8 cellular contexts compared by ENCODE assay signal in genomic region chr17:65039349-65039988, GRCh38. TPM values are rescaled to one million over a fixed set of nuclear protein-coding genes. Genes with fewer than 3 reads are reported as not detected.
DNase-seq lines count a peak whose midpoint lies in the region; ATAC-seq, FAIRE-seq and TF ChIP-seq lines count a peak whose summit lies in the region.

No MANE protein-coding gene starts in this region.

- H3K4me3 ChIP-seq in GM08714 (ENCODE audit: low read length) (peak overlapping the region; percentile 58; the same call in 1 of the 2 replicates), Karpas-422 (ENCODE audit: low read length) (no peak overlapping the region), K562 (no peak overlapping the region), HAP-1 (no peak overlapping the region)

- H3K27me3 ChIP-seq in Karpas-422 (ENCODE audit: low read length): no peaks in the 10 kb centered on the region
- H3K27me3 ChIP-seq in K562 (ENCODE audit: control insufficient read depth in 2 of 2, insufficient read depth in 2 of 2, low read length in 2 of 2): no peaks in the 10 kb centered on the region
- no peaks in the 10 kb centered on the region for H3K27me3 ChIP-seq in HAP-1 (ENCODE audit: low read depth)

- intact Hi-C loops in K562 (cut with micrococcal nuclease): no loop called here

- 70% methylated on average over 6 of the region's 6 CpGs for WGBS in K562 (ENCODE audit: insufficient coverage, low coverage, missing lambda C conversion rate)

- TF ChIP-seq EP300 in K562 (IDR thresholded peaks at IDR 0.05; ENCODE audit: low read length): no peak

- no peaks in the 10 kb centered on the region for H3K9me2 ChIP-seq in Karpas-422 (replicated peaks; ENCODE audit: insufficient read depth, low read length)

- TF ChIP-seq RAD21 in K562 (CRISPR knock-in tag; conservative IDR thresholded peaks at IDR 0.05 in 1 of 2, IDR thresholded peaks at IDR 0.05 in 1 of 2): no peak

- TF ChIP-seq POLR2A in K562 (conservative IDR thresholded peaks at IDR 0.05): no peak

- H3K27ac ChIP-seq in Karpas-422 (ENCODE audit: low read length): peak overlapping the region; percentile 80
- H3K27ac ChIP-seq in K562 (ENCODE audit: extremely low read depth, low read depth, low read length): no peak overlapping the region

- CTCF ChIA-PET in K562 (lab: Yijun Ruan, JAX; ENCODE audit: low intra/inter-chr PET ratio): no interaction called here

- no peaks in the 10 kb centered on the region for H4K20me1 ChIP-seq in Karpas-422 (ENCODE audit: insufficient read depth, low read depth, low read length)
- no peaks in the 10 kb centered on the region; the same call in 1 of the 2 replicates for H4K20me1 ChIP-seq in K562 (replicated peaks; ENCODE audit: control insufficient read depth, insufficient read depth, low read length)

- POLR2A ChIA-PET in K562 (lab: Yijun Ruan, JAX): interaction anchor here (0.6 kb wide), 1 partner anchor 394 kb away, joined by 4 read pairs; no protein-coding TSS in a partner anchor

- peaks cover 82% of the 10 kb centered on the region for H3K36me3 ChIP-seq in Karpas-422 (ENCODE audit: insufficient read depth, low read length)
- peaks cover 24% of the 10 kb centered on the region; the same call in 2 of the 3 replicates for H3K36me3 ChIP-seq in K562 (ENCODE audit: control insufficient read depth, insufficient read depth, low read length)
- peaks cover 14% of the 10 kb centered on the region for H3K36me3 ChIP-seq in HAP-1 (replicated peaks)

- H3K4me2 ChIP-seq in Karpas-422 (ENCODE audit: low read depth, low read length, poor library complexity, severe bottlenecking): no peak overlapping the region
- H3K4me2 ChIP-seq in K562 (ENCODE audit: insufficient read depth, low read length): no peak overlapping the region

- H3K9me3 ChIP-seq in Karpas-422 (ENCODE audit: low read length) (no peaks in the 10 kb centered on the region), K562 (replicated peaks; ENCODE audit: control insufficient read depth, insufficient read depth, low read depth, low read length) (no peaks in the 10 kb centered on the region), HAP-1 (no peaks in the 10 kb centered on the region)

- no peak for TF ChIP-seq CTCF in K562 (IDR thresholded peaks at IDR 0.05 in 2 of 3, conservative IDR thresholded peaks at IDR 0.05 in 1 of 3; ENCODE audit: insufficient read depth in 2 of 3, low read depth in 1 of 3, low read length in 3 of 3)

- no peak for FAIRE-seq in K562 (lab: Jason Lieb, UNC)

- H3K9ac ChIP-seq in Karpas-422 (ENCODE audit: low read length) (peak overlapping the region; percentile 15; the same call in 1 of the 2 replicates), K562 (ENCODE audit: insufficient read depth in 1 of 2, low read depth in 2 of 2, low read length in 2 of 2) (peak overlapping the region in 1 of 2 experiments; percentile 43; a peak in 1 of 4 replicates)

- ATAC-seq in GM21529 (IDR thresholded peaks at IDR 0.05; ENCODE audit: unreplicated experiment): peak; percentile 55
- ATAC-seq in K562: peak; percentile 21; the same call in 2 of the 3 replicates
- peak; percentile 79 for ATAC-seq in stimulated activated naive CD8-positive, alpha-beta T cell treated with anti-CD3 and anti-CD28 coated beads, Interleukin-15, Interleukin-2, amounts not matched to agents 100 U/mL and 50 U/mL, for 24 hours

- no TSS peak for BruUV-seq in K562 (replicated peaks; lab: Mats Ljungman, UMichigan)

- no peak for DNase-seq in Karpas-422
- no peak for DNase-seq in K562 (ENCODE audit: extremely low read depth in 1 of 4, low spot score in 3 of 4)
- no peak for DNase-seq in stimulated activated naive CD8-positive, alpha-beta T cell treated with anti-CD3 and anti-CD28 coated beads, Interleukin-15, Interleukin-2, amounts not matched to agents 100 U/mL and 50 U/mL, for 24 hours
- no peak for DNase-seq in HAP-1 (ENCODE audit: low spot score in 2 of 2)
- no peak for DNase-seq in DMS153 (lab: John Stamatoyannopoulos, UW)
- no peak for DNase-seq in hypothalamus (lab: John Stamatoyannopoulos, UW)

- H3K4me1 ChIP-seq in Karpas-422 (ENCODE audit: low read length) (peaks cover 78% of the 10 kb centered on the region), K562 (replicated peaks in 1 of 2; ENCODE audit: control insufficient read depth in 2 of 2, insufficient read depth in 2 of 2, low read length in 2 of 2) (peaks cover 8 to 17% of the 10 kb centered on the region in 2 experiments; a peak in 4 of 5 replicates), HAP-1 (no peaks in the 10 kb centered on the region)

- in situ Hi-C loops in K562 (cut with MboI): no loop called here
- in situ Hi-C loops in HAP-1 (cut with MboI; ENCODE audit: low sequenced_read_pairs): no loop called here

- no peaks in the 10 kb centered on the region for H3K9me1 ChIP-seq in K562 (ENCODE audit: control insufficient read depth, insufficient read depth, low read length)

- H3K79me2 ChIP-seq in Karpas-422 (ENCODE audit: low read length): peaks cover 98% of the 10 kb centered on the region
- H3K79me2 ChIP-seq in K562 (ENCODE audit: control insufficient read depth, insufficient read depth, low read length): peaks cover 96% of the 10 kb centered on the region

- H2AFZ ChIP-seq in Karpas-422 (ENCODE audit: low read length) (no peak overlapping the region), K562 (ENCODE audit: low read depth, low read length) (no peak overlapping the region)

TF ChIP-seq in K562, 482 proteins besides CTCF, POLR2A, EP300 and RAD21:
- no peak for TF ChIP-seq ARID1B (IDR thresholded peaks at IDR 0.05)
- no peak for TF ChIP-seq GTF2A2 (tag; IDR thresholded peaks at IDR 0.05)
- TF ChIP-seq PTRF (tag; IDR thresholded peaks at IDR 0.05): no peak
- TF ChIP-seq HMBOX1 (IDR thresholded peaks at IDR 0.05): 0 out of 2 replicates have a peak, but pooled peaks have one; percentile 17
- TF ChIP-seq ZNF41 (CRISPR knock-in tag; conservative IDR thresholded peaks at IDR 0.05): no peak

RNA-seq across cellular contexts. Expression of gene GNA13, which starts 17.1 kb away (rescaled TPM):
- 123 and 352 TPM in 2 replicates for total RNA-seq in Karpas-422 (2014; rRNA removed; shearing (Covaris generic); ENCODE audit: low replicate concordance)
- total RNA-seq in K562 (2011; cell fraction: chromatin; rRNA removed; ENCODE audit: low replicate concordance): 12.0 and 26.6 TPM in 2 replicates
- total RNA-seq in K562 (2011; cell fraction: nucleolus; rRNA removed): 8.8 and 10.1 TPM in 2 replicates
- 17.5 and 28.5 TPM in 2 replicates for total RNA-seq in K562 (2011; cell fraction: nucleoplasm; rRNA removed)
- total RNA-seq in K562 (2014; rRNA removed) (20.5 and 22.2 TPM in 2 replicates), K562 (2014; rRNA removed; fragmentation: Illumina TruSeq; extraction: Trizol) (38.7 and 44.2 TPM in 2 replicates), K562 (2015; rRNA removed; fragmentation: Illumina TruSeq; extraction: Trizol) (35.6 and 38.0 TPM in 2 replicates), K562 (2021) (29.4 and 30.8 TPM in 2 replicates)
- polyA plus RNA-seq in K562 (2011; rRNA removed) (29.3 and 40.5 TPM in 2 replicates), K562 (2014; fragmentation: Illumina TruSeq; extraction: Trizol) (27.6 and 31.3 TPM in 2 replicates), K562 (2014; fragmentation: Nextera tagmentation; extraction: Ambion mirVana) (10 to 100 TPM in 1 of 2 experiments, 1 to 10 TPM in 1; 9.3 to 11.9 TPM), K562 (2014; rRNA removed) (15.5 and 19.2 TPM in 2 replicates)
- polyA plus RNA-seq in K562 (2011; cell fraction: cytosol; rRNA removed): 9.9 and 17.5 TPM in 2 replicates
- 8.6 and 13.7 TPM in 2 replicates for polyA plus RNA-seq in K562 (2011; cell fraction: nucleus; rRNA removed)
- polyA plus RNA-seq in K562 (2012): 21.4 and 28.1 TPM in 2 replicates
- 67.1 and 72.1 TPM in 2 replicates for polyA minus RNA-seq in K562 (2011; rRNA and poly(A)+ RNA removed)
- polyA minus RNA-seq in K562 (2011; cell fraction: cytosol; rRNA and poly(A)+ RNA removed): 15.6 and 21.8 TPM in 2 replicates
- 10.1 and 17.4 TPM in 2 replicates for polyA minus RNA-seq in K562 (2011; cell fraction: nucleus; rRNA and poly(A)+ RNA removed)

Comparison
In these comparisons a context has a peak if more than half of its experiments do, and no peak if none do; other contexts are left out.
1. ATAC-seq: peak in every context shown above with its lines; median percentile 79 in stimulated activated naive CD8-positive, alpha-beta T cell treated with anti-CD3 and anti-CD28 coated beads, Interleukin-15, Interleukin-2, amounts not matched to agents 100 U/mL and 50 U/mL, for 24 hours; 55 in GM21529; 21 in K562.